In the genomic region with DNA sequence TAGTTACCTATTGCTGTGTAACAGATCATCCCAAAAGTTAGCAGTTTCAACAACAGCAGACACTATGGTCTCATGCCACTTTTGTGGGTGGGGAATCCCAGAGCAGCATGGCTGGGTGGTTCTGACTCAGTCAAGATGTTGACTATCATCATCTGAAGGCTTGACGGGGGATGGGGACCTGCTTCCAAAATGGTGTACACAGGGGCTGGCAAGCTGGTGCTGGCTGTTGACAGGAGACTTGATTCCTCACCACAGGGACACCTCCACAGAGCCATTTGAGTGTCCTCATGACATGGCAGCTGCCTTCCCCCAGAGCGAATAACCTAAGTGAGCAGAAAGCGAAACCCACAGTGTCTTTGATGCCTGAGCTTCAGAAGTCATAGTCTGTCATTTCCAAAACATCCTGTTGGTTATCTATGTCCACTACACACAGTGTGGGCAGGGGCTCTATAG, we compare ENCODE assay signal across 16 cellular contexts. TPM values are rescaled to one million over a fixed set of nuclear protein-coding genes. Genes with fewer than 3 reads are reported as not detected.
DNase-seq lines count a peak whose midpoint lies in the region; ATAC-seq, FAIRE-seq and TF ChIP-seq lines count a peak whose summit lies in the region.
"Had no signal": no experiment of that assay in that cellular context is flagged by ENCODE, and none has a peak within 500 bp of the region (broad histone marks: within the 10 kb centered on the region; RNA-seq: fewer than 3 reads in every experiment).

No MANE protein-coding gene starts in this region.

- peak overlapping the region; percentile 77 for H3K27ac Mint-ChIP-seq in activated T-helper 17 cell treated with anti-CD3 and anti-CD28 coated beads, Interleukin-2, amount 50 U/mL, for 72 hours

- no peaks in the 10 kb centered on the region for H3K9me3 ChIP-seq in prostate gland
- H3K9me3 ChIP-seq: body of pancreas, spleen had no signal

- no peak for TF ChIP-seq CTCF in prostate gland (IDR thresholded peaks at IDR 0.05)

- H3K27ac ChIP-seq in prostate gland = no peak overlapping the region
- H3K27ac ChIP-seq: body of pancreas, spleen had no signal

- WGBS in prostate gland = 97% methylated on average over 3 of the region's 3 CpGs

- intact Hi-C loops in prostate gland (cut with DNase I) = no loop called here

- no peak overlapping the region for H3K4me3 ChIP-seq in prostate gland
- H3K4me3 ChIP-seq: body of pancreas, spleen had no signal

- H3K27me3 ChIP-seq in prostate gland (replicated peaks; ENCODE audit: insufficient read depth) = no peaks in the 10 kb centered on the region
- H3K27me3 ChIP-seq: body of pancreas had no signal

- TF ChIP-seq POLR2A in prostate gland (IDR thresholded peaks at IDR 0.05) = no peak

- H3K4me1 Mint-ChIP-seq in activated T-helper 17 cell treated with anti-CD3 and anti-CD28 coated beads, Interleukin-2, amount 50 U/mL, for 72 hours = peaks cover 27% of the 10 kb centered on the region

- no peaks in the 10 kb centered on the region for H3K36me3 ChIP-seq in prostate gland
- H3K36me3 ChIP-seq: spleen had no signal

- peak; percentile 79 for FAIRE-seq in GM18507 (lab: Jason Lieb, UNC)

- DNase-seq in GM18507 (ENCODE audit: extremely low spot score, insufficient read length, low read depth) (peak; percentile 23), ecto neural progenitor cell (ENCODE audit: low spot score) (no peak), prostate gland (ENCODE audit: low spot score) (no peak), SIG-M5 treated with dmso at 0.1 percent for 504 hours (lab: John Stamatoyannopoulos, UW; ENCODE audit: unreplicated experiment) (no peak)
- DNase-seq in stimulated activated CD4-positive, alpha-beta T cell treated with anti-CD3 and anti-CD28 coated beads, Interleukin-4, amount 100 ng/mL, for 4 hours = peak; percentile 10 to 37
- DNase-seq: body of pancreas, DMS79, H7, naive B cell, NCI-H1436, spleen had no signal

- H3K36me3 Mint-ChIP-seq in activated T-helper 17 cell treated with anti-CD3 and anti-CD28 coated beads, Interleukin-2, amount 50 U/mL, for 72 hours (ENCODE audit: low read depth) = no peaks in the 10 kb centered on the region

- ATAC-seq in HG03457 (IDR thresholded peaks at IDR 0.05; ENCODE audit: unreplicated experiment) (peak; percentile 78), GM18517 (IDR thresholded peaks at IDR 0.05; ENCODE audit: unreplicated experiment) (no peak)
- peak; percentile 88 for ATAC-seq in activated T-helper 17 cell treated with anti-CD3 and anti-CD28 coated beads, Interleukin-2, amount 50 U/mL, for 72 hours (replicated peaks)
- ATAC-seq: body of pancreas had no signal

- peaks cover 10% of the 10 kb centered on the region for H3K27me3 Mint-ChIP-seq in activated T-helper 17 cell treated with anti-CD3 and anti-CD28 coated beads, Interleukin-2, amount 50 U/mL, for 72 hours

- H3K4me1 ChIP-seq in prostate gland (replicated peaks) = no peaks in the 10 kb centered on the region
- H3K4me1 ChIP-seq: body of pancreas had no signal

- peak overlapping the region; percentile 56 for H3K4me3 Mint-ChIP-seq in activated T-helper 17 cell treated with anti-CD3 and anti-CD28 coated beads, Interleukin-2, amount 50 U/mL, for 72 hours
- H3K4me3 Mint-ChIP-seq: naive B cell had no signal

- peaks cover 19% of the 10 kb centered on the region for H3K9me3 Mint-ChIP-seq in activated T-helper 17 cell treated with anti-CD3 and anti-CD28 coated beads, Interleukin-2, amount 50 U/mL, for 72 hours

RNA-seq across cellular contexts. Expression of a gene that starts 19.1 kb away (rescaled TPM):
- not detected for total RNA-seq in activated T-helper 17 cell treated with anti-CD3 and anti-CD28 coated beads, Interleukin-2, amount 50 U/mL, for 72 hours
- total RNA-seq in prostate gland = 1 to 10 TPM in 1 of 2 donors, not detected in 1; 3.2 TPM
- total RNA-seq: body of pancreas, H7, OCI-LY7, spleen, urinary bladder had no signal

RNA-seq across cellular contexts. Expression of a gene that starts 45.4 kb away (rescaled TPM):
- 1 to 10 TPM in 1 of 2 donors, under 1 TPM in 1; 0.17 to 1.1 TPM for total RNA-seq in activated T-helper 17 cell treated with anti-CD3 and anti-CD28 coated beads, Interleukin-2, amount 50 U/mL, for 72 hours
- 100 to 1,000 TPM; 181 to 275 TPM for total RNA-seq in prostate gland
- total RNA-seq: OCI-LY7 had no signal

Comparison
In these comparisons a context has a peak if more than half of its experiments do, and no peak if none do; other contexts are left out.
1. DNase-seq: peak in GM18507 (single experiment) and stimulated activated CD4-positive, alpha-beta T cell treated with anti-CD3 and anti-CD28 coated beads, Interleukin-4, amount 100 ng/mL, for 4 hours (2 of 2); none in ecto neural progenitor cell (single experiment), prostate gland (single experiment) and SIG-M5 treated with dmso at 0.1 percent for 504 hours (single experiment).
2. RNA of a gene that starts 45.4 kb away (total RNA-seq): 181 to 275 TPM in prostate gland; 0.17 to 1.1 TPM in activated T-helper 17 cell treated with anti-CD3 and anti-CD28 coated beads, Interleukin-2, amount 50 U/mL, for 72 hours; every median in the first group is over 10 times any median in the second.